In the genomic region with DNA sequence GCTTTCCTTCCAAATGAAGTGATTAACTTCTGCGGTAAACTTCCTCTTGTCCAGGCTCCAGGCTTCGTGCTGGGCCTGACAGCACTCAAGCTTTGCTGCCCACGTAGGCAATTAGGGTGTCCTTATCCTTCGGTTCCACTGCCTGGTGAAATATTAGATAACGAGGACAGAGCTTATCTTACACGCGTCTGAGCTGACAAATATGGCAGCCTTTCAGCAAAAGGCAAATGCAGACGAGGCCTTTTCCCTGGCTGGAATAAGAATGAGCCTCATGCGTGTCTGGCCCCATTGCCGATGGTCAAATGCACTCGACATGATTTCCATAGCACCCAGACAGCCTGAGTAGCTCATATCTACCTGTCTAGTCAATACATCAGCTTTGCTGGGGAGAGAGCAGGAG, we compare ENCODE assay signal across 1 cellular context.
A peak's percentile ranks its signal among the peaks of the same experiment; 100 is the strongest.
TF ChIP-seq lines count a peak whose summit lies in the region.

No MANE protein-coding gene starts in this region.

TF ChIP-seq in K562, 482 proteins besides CTCF, POLR2A, EP300 and RAD21 (continued from another document and continues in another):
- TF ChIP-seq NR2C1 (IDR thresholded peaks at IDR 0.05), result no peak
- TF ChIP-seq NR2C1 (tag; IDR thresholded peaks at IDR 0.05), result no peak
- no peak; a peak in 1 of 4 replicates for TF ChIP-seq SRF (CRISPR knock-in tag; IDR thresholded peaks at IDR 0.05)
- TF ChIP-seq ZNF583 (CRISPR knock-in tag; IDR thresholded peaks at IDR 0.05), result no peak
- no peak for TF ChIP-seq ZNF431 (CRISPR knock-in tag; IDR thresholded peaks at IDR 0.05)
- no peak for TF ChIP-seq MED1 (CRISPR knock-in tag; IDR thresholded peaks at IDR 0.05; ENCODE audit: borderline replicate concordance)
- TF ChIP-seq, protein P1, sequence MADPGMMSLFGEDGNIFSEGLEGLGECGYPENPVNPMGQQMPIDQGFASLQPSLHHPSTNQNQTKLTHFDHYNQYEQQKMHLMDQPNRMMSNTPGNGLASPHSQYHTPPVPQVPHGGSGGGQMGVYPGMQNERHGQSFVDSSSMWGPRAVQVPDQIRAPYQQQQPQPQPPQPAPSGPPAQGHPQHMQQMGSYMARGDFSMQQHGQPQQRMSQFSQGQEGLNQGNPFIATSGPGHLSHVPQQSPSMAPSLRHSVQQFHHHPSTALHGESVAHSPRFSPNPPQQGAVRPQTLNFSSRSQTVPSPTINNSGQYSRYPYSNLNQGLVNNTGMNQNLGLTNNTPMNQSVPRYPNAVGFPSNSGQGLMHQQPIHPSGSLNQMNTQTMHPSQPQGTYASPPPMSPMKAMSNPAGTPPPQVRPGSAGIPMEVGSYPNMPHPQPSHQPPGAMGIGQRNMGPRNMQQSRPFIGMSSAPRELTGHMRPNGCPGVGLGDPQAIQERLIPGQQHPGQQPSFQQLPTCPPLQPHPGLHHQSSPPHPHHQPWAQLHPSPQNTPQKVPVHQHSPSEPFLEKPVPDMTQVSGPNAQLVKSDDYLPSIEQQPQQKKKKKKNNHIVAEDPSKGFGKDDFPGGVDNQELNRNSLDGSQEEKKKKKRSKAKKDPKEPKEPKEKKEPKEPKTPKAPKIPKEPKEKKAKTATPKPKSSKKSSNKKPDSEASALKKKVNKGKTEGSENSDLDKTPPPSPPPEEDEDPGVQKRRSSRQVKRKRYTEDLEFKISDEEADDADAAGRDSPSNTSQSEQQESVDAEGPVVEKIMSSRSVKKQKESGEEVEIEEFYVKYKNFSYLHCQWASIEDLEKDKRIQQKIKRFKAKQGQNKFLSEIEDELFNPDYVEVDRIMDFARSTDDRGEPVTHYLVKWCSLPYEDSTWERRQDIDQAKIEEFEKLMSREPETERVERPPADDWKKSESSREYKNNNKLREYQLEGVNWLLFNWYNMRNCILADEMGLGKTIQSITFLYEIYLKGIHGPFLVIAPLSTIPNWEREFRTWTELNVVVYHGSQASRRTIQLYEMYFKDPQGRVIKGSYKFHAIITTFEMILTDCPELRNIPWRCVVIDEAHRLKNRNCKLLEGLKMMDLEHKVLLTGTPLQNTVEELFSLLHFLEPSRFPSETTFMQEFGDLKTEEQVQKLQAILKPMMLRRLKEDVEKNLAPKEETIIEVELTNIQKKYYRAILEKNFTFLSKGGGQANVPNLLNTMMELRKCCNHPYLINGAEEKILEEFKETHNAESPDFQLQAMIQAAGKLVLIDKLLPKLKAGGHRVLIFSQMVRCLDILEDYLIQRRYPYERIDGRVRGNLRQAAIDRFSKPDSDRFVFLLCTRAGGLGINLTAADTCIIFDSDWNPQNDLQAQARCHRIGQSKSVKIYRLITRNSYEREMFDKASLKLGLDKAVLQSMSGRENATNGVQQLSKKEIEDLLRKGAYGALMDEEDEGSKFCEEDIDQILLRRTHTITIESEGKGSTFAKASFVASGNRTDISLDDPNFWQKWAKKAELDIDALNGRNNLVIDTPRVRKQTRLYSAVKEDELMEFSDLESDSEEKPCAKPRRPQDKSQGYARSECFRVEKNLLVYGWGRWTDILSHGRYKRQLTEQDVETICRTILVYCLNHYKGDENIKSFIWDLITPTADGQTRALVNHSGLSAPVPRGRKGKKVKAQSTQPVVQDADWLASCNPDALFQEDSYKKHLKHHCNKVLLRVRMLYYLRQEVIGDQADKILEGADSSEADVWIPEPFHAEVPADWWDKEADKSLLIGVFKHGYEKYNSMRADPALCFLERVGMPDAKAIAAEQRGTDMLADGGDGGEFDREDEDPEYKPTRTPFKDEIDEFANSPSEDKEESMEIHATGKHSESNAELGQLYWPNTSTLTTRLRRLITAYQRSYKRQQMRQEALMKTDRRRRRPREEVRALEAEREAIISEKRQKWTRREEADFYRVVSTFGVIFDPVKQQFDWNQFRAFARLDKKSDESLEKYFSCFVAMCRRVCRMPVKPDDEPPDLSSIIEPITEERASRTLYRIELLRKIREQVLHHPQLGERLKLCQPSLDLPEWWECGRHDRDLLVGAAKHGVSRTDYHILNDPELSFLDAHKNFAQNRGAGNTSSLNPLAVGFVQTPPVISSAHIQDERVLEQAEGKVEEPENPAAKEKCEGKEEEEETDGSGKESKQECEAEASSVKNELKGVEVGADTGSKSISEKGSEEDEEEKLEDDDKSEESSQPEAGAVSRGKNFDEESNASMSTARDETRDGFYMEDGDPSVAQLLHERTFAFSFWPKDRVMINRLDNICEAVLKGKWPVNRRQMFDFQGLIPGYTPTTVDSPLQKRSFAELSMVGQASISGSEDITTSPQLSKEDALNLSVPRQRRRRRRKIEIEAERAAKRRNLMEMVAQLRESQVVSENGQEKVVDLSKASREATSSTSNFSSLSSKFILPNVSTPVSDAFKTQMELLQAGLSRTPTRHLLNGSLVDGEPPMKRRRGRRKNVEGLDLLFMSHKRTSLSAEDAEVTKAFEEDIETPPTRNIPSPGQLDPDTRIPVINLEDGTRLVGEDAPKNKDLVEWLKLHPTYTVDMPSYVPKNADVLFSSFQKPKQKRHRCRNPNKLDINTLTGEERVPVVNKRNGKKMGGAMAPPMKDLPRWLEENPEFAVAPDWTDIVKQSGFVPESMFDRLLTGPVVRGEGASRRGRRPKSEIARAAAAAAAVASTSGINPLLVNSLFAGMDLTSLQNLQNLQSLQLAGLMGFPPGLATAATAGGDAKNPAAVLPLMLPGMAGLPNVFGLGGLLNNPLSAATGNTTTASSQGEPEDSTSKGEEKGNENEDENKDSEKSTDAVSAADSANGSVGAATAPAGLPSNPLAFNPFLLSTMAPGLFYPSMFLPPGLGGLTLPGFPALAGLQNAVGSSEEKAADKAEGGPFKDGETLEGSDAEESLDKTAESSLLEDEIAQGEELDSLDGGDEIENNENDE (IDR thresholded peaks at IDR 0.05; ENCODE audit: low read depth, low read length), result no peak
- TF ChIP-seq ZFX (CRISPR knock-in tag; IDR thresholded peaks at IDR 0.05), result 0 out of 2 replicates have a peak, but pooled peaks have one; percentile 21
- TF ChIP-seq EGR1 (conservative IDR thresholded peaks at IDR 0.05), result peak; percentile 56
- TF ChIP-seq, protein P2, sequence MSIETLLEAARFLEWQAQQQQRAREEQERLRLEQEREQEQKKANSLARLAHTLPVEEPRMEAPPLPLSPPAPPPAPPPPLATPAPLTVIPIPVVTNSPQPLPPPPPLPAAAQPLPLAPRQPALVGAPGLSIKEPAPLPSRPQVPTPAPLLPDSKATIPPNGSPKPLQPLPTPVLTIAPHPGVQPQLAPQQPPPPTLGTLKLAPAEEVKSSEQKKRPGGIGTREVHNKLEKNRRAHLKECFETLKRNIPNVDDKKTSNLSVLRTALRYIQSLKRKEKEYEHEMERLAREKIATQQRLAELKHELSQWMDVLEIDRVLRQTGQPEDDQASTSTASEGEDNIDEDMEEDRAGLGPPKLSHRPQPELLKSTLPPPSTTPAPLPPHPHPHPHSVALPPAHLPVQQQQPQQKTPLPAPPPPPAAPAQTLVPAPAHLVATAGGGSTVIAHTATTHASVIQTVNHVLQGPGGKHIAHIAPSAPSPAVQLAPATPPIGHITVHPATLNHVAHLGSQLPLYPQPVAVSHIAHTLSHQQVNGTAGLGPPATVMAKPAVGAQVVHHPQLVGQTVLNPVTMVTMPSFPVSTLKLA (conservative IDR thresholded peaks at IDR 0.05), result peak in 1 of 2 experiments; percentile 30; a peak in 1 of 4 replicates
- TF ChIP-seq COPS2 (conservative IDR thresholded peaks at IDR 0.05), result no peak
- no peak for TF ChIP-seq ATF1 (CRISPR knock-in tag; IDR thresholded peaks at IDR 0.05)
- 0 out of 2 replicates have a peak, but pooled peaks have one; percentile 11 for TF ChIP-seq ATF1 (tag; IDR thresholded peaks at IDR 0.05)
- TF ChIP-seq, protein P3, sequence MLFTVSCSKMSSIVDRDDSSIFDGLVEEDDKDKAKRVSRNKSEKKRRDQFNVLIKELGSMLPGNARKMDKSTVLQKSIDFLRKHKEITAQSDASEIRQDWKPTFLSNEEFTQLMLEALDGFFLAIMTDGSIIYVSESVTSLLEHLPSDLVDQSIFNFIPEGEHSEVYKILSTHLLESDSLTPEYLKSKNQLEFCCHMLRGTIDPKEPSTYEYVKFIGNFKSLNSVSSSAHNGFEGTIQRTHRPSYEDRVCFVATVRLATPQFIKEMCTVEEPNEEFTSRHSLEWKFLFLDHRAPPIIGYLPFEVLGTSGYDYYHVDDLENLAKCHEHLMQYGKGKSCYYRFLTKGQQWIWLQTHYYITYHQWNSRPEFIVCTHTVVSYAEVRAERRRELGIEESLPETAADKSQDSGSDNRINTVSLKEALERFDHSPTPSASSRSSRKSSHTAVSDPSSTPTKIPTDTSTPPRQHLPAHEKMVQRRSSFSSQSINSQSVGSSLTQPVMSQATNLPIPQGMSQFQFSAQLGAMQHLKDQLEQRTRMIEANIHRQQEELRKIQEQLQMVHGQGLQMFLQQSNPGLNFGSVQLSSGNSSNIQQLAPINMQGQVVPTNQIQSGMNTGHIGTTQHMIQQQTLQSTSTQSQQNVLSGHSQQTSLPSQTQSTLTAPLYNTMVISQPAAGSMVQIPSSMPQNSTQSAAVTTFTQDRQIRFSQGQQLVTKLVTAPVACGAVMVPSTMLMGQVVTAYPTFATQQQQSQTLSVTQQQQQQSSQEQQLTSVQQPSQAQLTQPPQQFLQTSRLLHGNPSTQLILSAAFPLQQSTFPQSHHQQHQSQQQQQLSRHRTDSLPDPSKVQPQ (CRISPR knock-in tag; IDR thresholded peaks at IDR 0.05; ENCODE audit: borderline replicate concordance), result no peak
- no peak for TF ChIP-seq POU5F1 (IDR thresholded peaks at IDR 0.05; ENCODE audit: borderline replicate concordance, low read depth, low read length, partially characterized antibody)
- no peak for TF ChIP-seq ZNF717 (CRISPR knock-in tag; IDR thresholded peaks at IDR 0.05)
- TF ChIP-seq ZNF184 (CRISPR knock-in tag; IDR thresholded peaks at IDR 0.05), result no peak
- TF ChIP-seq HDGF (IDR thresholded peaks at IDR 0.05), result no peak
- no peak for TF ChIP-seq XRCC5 (IDR thresholded peaks at IDR 0.05; ENCODE audit: low read depth, low read length)
- peak; percentile 60 for TF ChIP-seq MEIS2 (IDR thresholded peaks at IDR 0.05; ENCODE audit: partially characterized antibody)
- TF ChIP-seq SETDB1 (IDR thresholded peaks at IDR 0.05; ENCODE audit: low read length), result no peak
- TF ChIP-seq HIVEP1 (CRISPR knock-in tag; IDR thresholded peaks at IDR 0.05), result no peak
- TF ChIP-seq BRF1 (IDR thresholded peaks at IDR 0.05; ENCODE audit: borderline replicate concordance, extremely low read depth, insufficient read length), result no peak
- TF ChIP-seq, protein P4, sequence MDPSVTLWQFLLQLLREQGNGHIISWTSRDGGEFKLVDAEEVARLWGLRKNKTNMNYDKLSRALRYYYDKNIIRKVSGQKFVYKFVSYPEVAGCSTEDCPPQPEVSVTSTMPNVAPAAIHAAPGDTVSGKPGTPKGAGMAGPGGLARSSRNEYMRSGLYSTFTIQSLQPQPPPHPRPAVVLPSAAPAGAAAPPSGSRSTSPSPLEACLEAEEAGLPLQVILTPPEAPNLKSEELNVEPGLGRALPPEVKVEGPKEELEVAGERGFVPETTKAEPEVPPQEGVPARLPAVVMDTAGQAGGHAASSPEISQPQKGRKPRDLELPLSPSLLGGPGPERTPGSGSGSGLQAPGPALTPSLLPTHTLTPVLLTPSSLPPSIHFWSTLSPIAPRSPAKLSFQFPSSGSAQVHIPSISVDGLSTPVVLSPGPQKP (CRISPR knock-in tag; IDR thresholded peaks at IDR 0.05), result no peak
- TF ChIP-seq CREBBP (IDR thresholded peaks at IDR 0.05; ENCODE audit: low read depth, low read length), result no peak
- no peak for TF ChIP-seq BDP1 (IDR thresholded peaks at IDR 0.05; ENCODE audit: insufficient read depth, insufficient read length)
- TF ChIP-seq SRSF9 (IDR thresholded peaks at IDR 0.05; ENCODE audit: borderline replicate concordance, low read depth, low read length), result no peak
- TF ChIP-seq, protein P5, sequence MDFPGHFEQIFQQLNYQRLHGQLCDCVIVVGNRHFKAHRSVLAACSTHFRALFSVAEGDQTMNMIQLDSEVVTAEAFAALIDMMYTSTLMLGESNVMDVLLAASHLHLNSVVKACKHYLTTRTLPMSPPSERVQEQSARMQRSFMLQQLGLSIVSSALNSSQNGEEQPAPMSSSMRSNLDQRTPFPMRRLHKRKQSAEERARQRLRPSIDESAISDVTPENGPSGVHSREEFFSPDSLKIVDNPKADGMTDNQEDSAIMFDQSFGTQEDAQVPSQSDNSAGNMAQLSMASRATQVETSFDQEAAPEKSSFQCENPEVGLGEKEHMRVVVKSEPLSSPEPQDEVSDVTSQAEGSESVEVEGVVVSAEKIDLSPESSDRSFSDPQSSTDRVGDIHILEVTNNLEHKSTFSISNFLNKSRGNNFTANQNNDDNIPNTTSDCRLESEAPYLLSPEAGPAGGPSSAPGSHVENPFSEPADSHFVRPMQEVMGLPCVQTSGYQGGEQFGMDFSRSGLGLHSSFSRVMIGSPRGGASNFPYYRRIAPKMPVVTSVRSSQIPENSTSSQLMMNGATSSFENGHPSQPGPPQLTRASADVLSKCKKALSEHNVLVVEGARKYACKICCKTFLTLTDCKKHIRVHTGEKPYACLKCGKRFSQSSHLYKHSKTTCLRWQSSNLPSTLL (IDR thresholded peaks at IDR 0.05), result no peak
- TF ChIP-seq, protein P6, sequence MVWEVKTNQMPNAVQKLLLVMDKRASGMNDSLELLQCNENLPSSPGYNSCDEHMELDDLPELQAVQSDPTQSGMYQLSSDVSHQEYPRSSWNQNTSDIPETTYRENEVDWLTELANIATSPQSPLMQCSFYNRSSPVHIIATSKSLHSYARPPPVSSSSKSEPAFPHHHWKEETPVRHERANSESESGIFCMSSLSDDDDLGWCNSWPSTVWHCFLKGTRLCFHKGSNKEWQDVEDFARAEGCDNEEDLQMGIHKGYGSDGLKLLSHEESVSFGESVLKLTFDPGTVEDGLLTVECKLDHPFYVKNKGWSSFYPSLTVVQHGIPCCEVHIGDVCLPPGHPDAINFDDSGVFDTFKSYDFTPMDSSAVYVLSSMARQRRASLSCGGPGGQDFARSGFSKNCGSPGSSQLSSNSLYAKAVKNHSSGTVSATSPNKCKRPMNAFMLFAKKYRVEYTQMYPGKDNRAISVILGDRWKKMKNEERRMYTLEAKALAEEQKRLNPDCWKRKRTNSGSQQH (CRISPR knock-in tag; IDR thresholded peaks at IDR 0.05), result no peak
- TF ChIP-seq MYC (IDR thresholded peaks at IDR 0.05; ENCODE audit: low read depth, low read length), result peak; percentile 63
- TF ChIP-seq MYC (CRISPR knock-in tag; IDR thresholded peaks at IDR 0.05; ENCODE audit: borderline replicate concordance, low read depth), result no peak
- TF ChIP-seq, protein P7, sequence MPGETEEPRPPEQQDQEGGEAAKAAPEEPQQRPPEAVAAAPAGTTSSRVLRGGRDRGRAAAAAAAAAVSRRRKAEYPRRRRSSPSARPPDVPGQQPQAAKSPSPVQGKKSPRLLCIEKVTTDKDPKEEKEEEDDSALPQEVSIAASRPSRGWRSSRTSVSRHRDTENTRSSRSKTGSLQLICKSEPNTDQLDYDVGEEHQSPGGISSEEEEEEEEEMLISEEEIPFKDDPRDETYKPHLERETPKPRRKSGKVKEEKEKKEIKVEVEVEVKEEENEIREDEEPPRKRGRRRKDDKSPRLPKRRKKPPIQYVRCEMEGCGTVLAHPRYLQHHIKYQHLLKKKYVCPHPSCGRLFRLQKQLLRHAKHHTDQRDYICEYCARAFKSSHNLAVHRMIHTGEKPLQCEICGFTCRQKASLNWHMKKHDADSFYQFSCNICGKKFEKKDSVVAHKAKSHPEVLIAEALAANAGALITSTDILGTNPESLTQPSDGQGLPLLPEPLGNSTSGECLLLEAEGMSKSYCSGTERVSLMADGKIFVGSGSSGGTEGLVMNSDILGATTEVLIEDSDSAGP (CRISPR knock-in tag; IDR thresholded peaks at IDR 0.05), result no peak
- TF ChIP-seq BHLHE40 (IDR thresholded peaks at IDR 0.05; ENCODE audit: low read length), result peak; percentile 83
- TF ChIP-seq EHMT2 (IDR thresholded peaks at IDR 0.05), result no peak
- TF ChIP-seq ETV1 (tag; conservative IDR thresholded peaks at IDR 0.05; ENCODE audit: low read depth), result no peak
- no peak for TF ChIP-seq MBD2 (IDR thresholded peaks at IDR 0.05; ENCODE audit: borderline replicate concordance, low read depth)
- no peak for TF ChIP-seq ZNF134 (CRISPR knock-in tag; conservative IDR thresholded peaks at IDR 0.05)
- no peak for TF ChIP-seq PHB2 (IDR thresholded peaks at IDR 0.05; ENCODE audit: low read depth)
- TF ChIP-seq NR2F6 (CRISPR knock-in tag; IDR thresholded peaks at IDR 0.05), result no peak
- TF ChIP-seq ZNF140 (CRISPR knock-in tag; IDR thresholded peaks at IDR 0.05), result no peak
- TF ChIP-seq E2F3 (CRISPR knock-in tag; IDR thresholded peaks at IDR 0.05), result no peak
